Comparison of ENCODE assay signal across 8 cellular contexts in the genomic region with DNA sequence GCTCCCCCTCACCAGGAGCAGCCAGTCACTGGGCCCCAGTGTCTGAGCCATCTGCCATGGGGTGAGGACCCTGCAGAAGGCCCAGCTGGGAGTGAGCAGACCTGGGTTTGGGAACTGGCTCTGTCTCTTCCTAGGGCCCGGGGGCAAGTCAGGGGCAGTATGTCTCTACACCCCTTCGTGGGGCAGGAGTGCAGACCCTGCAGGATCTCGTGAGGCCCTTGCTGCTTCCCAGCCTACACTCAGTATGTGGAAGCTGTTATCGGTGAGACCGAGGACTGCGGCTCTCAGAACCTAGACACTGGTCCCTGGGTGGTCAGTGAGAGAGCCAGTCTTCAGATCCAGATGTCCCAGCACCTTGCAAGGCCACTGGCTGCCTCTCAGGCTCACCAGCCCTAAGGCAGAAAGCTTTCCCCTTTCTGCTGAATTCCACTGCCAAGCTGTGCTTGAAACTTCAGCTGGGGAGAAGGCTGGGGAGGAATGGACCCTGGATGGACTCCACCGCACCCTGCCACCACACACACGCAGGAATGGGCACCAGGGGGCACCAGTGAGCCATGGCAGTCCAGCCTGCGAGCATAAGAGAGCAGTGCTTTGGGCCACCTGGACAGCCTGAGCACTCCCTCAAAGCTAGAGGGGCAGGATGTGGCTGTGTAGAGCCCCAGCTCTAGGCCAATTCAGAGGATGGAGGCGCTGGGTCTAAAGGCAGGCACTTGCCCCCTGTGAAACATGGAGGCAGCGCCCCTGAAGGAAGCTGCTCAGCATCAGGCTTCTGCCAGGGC. TPM values are rescaled to one million over a fixed set of nuclear protein-coding genes. Genes with fewer than 3 reads are reported as not detected.
DNase-seq lines count a peak whose midpoint lies in the region; ATAC-seq and TF ChIP-seq lines count a peak whose summit lies in the region.

No MANE protein-coding gene starts in this region.

- H3K27me3 ChIP-seq in Panc1 (ENCODE audit: control insufficient read depth, insufficient read depth, low read length) = no peaks in the 10 kb centered on the region
- H3K27me3 ChIP-seq in neutrophil = no peaks in the 10 kb centered on the region

- H3K27me3 Mint-ChIP-seq in activated T-helper 1 cell treated with anti-CD3 and anti-CD28 coated beads, Interleukin-12 subunit alpha, Interleukin-12 subunit beta, Interleukin-2, Interleukin-4 antibody, amounts not matched to agents 30 ng/mL and 10 ng/mL and 1 ng/mL, durations not matched to agents 14 hours and 24 hours and 36 hours (ENCODE audit: insufficient read depth) = peaks cover 2% of the 10 kb centered on the region

- H3K4me3 ChIP-seq in Panc1 (ENCODE audit: low read depth in 2 of 2, low read length in 2 of 2) (no peak overlapping the region), fibroblast of villous mesenchyme (ENCODE audit: low read depth, low read length) (no peak overlapping the region), neutrophil (ENCODE audit: low read depth in 1 of 2, low read length in 1 of 2) (no peak overlapping the region)

- H3K9me3 Mint-ChIP-seq in activated T-helper 1 cell treated with anti-CD3 and anti-CD28 coated beads, Interleukin-12 subunit alpha, Interleukin-12 subunit beta, Interleukin-2, Interleukin-4 antibody, amounts not matched to agents 30 ng/mL and 10 ng/mL and 1 ng/mL, durations not matched to agents 14 hours and 24 hours and 36 hours = no peaks in the 10 kb centered on the region

- ATAC-seq in GM21360 (IDR thresholded peaks at IDR 0.05; ENCODE audit: unreplicated experiment) (peak; percentile 92), HG03571 (IDR thresholded peaks at IDR 0.05; ENCODE audit: unreplicated experiment) (peak; percentile 96), Panc1 (peak; percentile 98)

- no peaks in the 10 kb centered on the region for H3K36me3 Mint-ChIP-seq in activated T-helper 1 cell treated with anti-CD3 and anti-CD28 coated beads, Interleukin-12 subunit alpha, Interleukin-12 subunit beta, Interleukin-2, Interleukin-4 antibody, amounts not matched to agents 30 ng/mL and 10 ng/mL and 1 ng/mL, durations not matched to agents 14 hours and 24 hours and 36 hours (ENCODE audit: low read depth)

- H3K4me1 ChIP-seq in Panc1 (ENCODE audit: control insufficient read depth, insufficient read depth, low read length) (0 out of 2 replicates have a peak, but pooled peaks cover 3% of the 10 kb centered on the region), neutrophil (ENCODE audit: control insufficient read depth in 1 of 2, insufficient read depth in 1 of 2, low read depth in 1 of 2, low read length in 1 of 2) (peaks cover 22 to 36% of the 10 kb centered on the region in 2 experiments)

- TF ChIP-seq CTCF in Panc1 (IDR thresholded peaks at IDR 0.05) (peak; percentile 100), fibroblast of villous mesenchyme (IDR thresholded peaks at IDR 0.05; ENCODE audit: insufficient read depth, low read depth, low read length) (peak; percentile 99), neutrophil (IDR thresholded peaks at IDR 0.05) (peak; percentile 86)

- H3K36me3 ChIP-seq in Panc1 (ENCODE audit: control insufficient read depth, insufficient read depth, low read length) (no peaks in the 10 kb centered on the region), neutrophil (no peaks in the 10 kb centered on the region)

- H3K27ac Mint-ChIP-seq in activated T-helper 1 cell treated with anti-CD3 and anti-CD28 coated beads, Interleukin-12 subunit alpha, Interleukin-12 subunit beta, Interleukin-2, Interleukin-4 antibody, amounts not matched to agents 30 ng/mL and 10 ng/mL and 1 ng/mL, durations not matched to agents 14 hours and 24 hours and 36 hours = no peak overlapping the region

- H3K4me3 Mint-ChIP-seq in activated T-helper 1 cell treated with anti-CD3 and anti-CD28 coated beads, Interleukin-12 subunit alpha, Interleukin-12 subunit beta, Interleukin-2, Interleukin-4 antibody, amounts not matched to agents 30 ng/mL and 10 ng/mL and 1 ng/mL, durations not matched to agents 14 hours and 24 hours and 36 hours = no peak overlapping the region

- no TSS peak for BruUV-seq in Panc1 (replicated peaks; lab: Mats Ljungman, UMichigan)

- intact Hi-C loops in Panc1 (cut with micrococcal nuclease; ENCODE audit: unreplicated experiment) = loop anchor here (2.0 to 5.0 kb wide), 2 partner anchors 42 to 75 kb away; no protein-coding TSS in a partner anchor
- intact Hi-C loops in activated T-helper 1 cell treated with anti-CD3 and anti-CD28 coated beads, Interleukin-12 subunit alpha, Interleukin-12 subunit beta, Interleukin-2, Interleukin-4 antibody, amounts not matched to agents 30 ng/mL and 10 ng/mL and 1 ng/mL, durations not matched to agents 14 hours and 24 hours and 36 hours (cut with micrococcal nuclease) = loop anchor here (1.0 to 10.0 kb wide), 5 partner anchors 26 to 302 kb away; a partner anchor contains a TSS

- POLR2A ChIA-PET in Panc1 (lab: Charles Lee) = no interaction called here

- H3K9me3 ChIP-seq in Panc1 (ENCODE audit: control insufficient read depth, insufficient read depth, low read depth, low read length) = no peaks in the 10 kb centered on the region
- H3K9me3 ChIP-seq in neutrophil = no peaks in the 10 kb centered on the region

- peaks cover 11% of the 10 kb centered on the region for H3K4me1 Mint-ChIP-seq in activated T-helper 1 cell treated with anti-CD3 and anti-CD28 coated beads, Interleukin-12 subunit alpha, Interleukin-12 subunit beta, Interleukin-2, Interleukin-4 antibody, amounts not matched to agents 30 ng/mL and 10 ng/mL and 1 ng/mL, durations not matched to agents 14 hours and 24 hours and 36 hours (ENCODE audit: low read depth)

- in situ Hi-C loops in Panc1 (cut with HindIII; ENCODE audit: low pct_unique_long_range_greater_than_20kb, low sequenced_read_pairs) = no loop called here

- DNase-seq in DMS153 treated with DMSO at 0.1 percent for 48 hours (lab: John Stamatoyannopoulos, UW; ENCODE audit: unreplicated experiment) (peak; percentile 57), Panc1 (ENCODE audit: low read depth, low spot score) (peak; percentile 61), fibroblast of villous mesenchyme (ENCODE audit: low read depth) (peak; percentile 82), superior temporal gyrus (ENCODE audit: extremely low spot score) (peak; percentile 93)
- DNase-seq in activated T-helper 1 cell treated with anti-CD3 and anti-CD28 coated beads, Interleukin-12 subunit alpha, Interleukin-12 subunit beta, Interleukin-2, Interleukin-4 antibody, amounts not matched to agents 30 ng/mL and 10 ng/mL and 1 ng/mL, durations not matched to agents 14 hours and 24 hours and 36 hours (ENCODE audit: low spot score) = peak; percentile 77

- H3K27ac ChIP-seq in Panc1 (ENCODE audit: low read length) (peak overlapping the region; percentile 19; the same call in 1 of the 2 replicates), neutrophil (no peak overlapping the region)

- CTCF ChIA-PET in Panc1 (lab: Charles Lee) = interaction anchor here (0.6 to 2.8 kb wide), 7 partner anchors 11 to 68 kb away, joined by 3 to 17 read pairs (median 4); a partner anchor contains a TSS

RNA-seq across cellular contexts. Expression of a gene that starts 21.4 kb away (rescaled TPM):
- not detected for total RNA-seq in Panc1 (2021; ENCODE audit: unreplicated experiment)
- polyA plus RNA-seq in Panc1 (2012; ENCODE audit: insufficient read length) = not detected
- total RNA-seq in activated T-helper 1 cell treated with anti-CD3 and anti-CD28 coated beads, Interleukin-12 subunit alpha, Interleukin-12 subunit beta, Interleukin-2, Interleukin-4 antibody, amounts not matched to agents 30 ng/mL and 10 ng/mL and 1 ng/mL, durations not matched to agents 14 hours and 24 hours and 36 hours = not detected in 2 replicates
- not detected in 2 replicates for total RNA-seq in fibroblast of villous mesenchyme

RNA-seq across cellular contexts. Expression of a gene that starts 27.1 kb away (rescaled TPM):
- total RNA-seq in Panc1 (2021; ENCODE audit: unreplicated experiment) (13.9 TPM), fibroblast of villous mesenchyme (6.0 and 6.8 TPM in 2 replicates)
- 15.7 TPM for polyA plus RNA-seq in Panc1 (2012; ENCODE audit: insufficient read length)
- total RNA-seq in activated T-helper 1 cell treated with anti-CD3 and anti-CD28 coated beads, Interleukin-12 subunit alpha, Interleukin-12 subunit beta, Interleukin-2, Interleukin-4 antibody, amounts not matched to agents 30 ng/mL and 10 ng/mL and 1 ng/mL, durations not matched to agents 14 hours and 24 hours and 36 hours = 1.3 and 2.5 TPM in 2 replicates

RNA-seq across cellular contexts. Expression of a gene that starts 46.1 kb away (rescaled TPM):
- total RNA-seq in Panc1 (2021; ENCODE audit: unreplicated experiment) = 16.6 TPM
- polyA plus RNA-seq in Panc1 (2012; ENCODE audit: insufficient read length) = 26.2 TPM
- 4.6 and 5.3 TPM in 2 replicates for total RNA-seq in activated T-helper 1 cell treated with anti-CD3 and anti-CD28 coated beads, Interleukin-12 subunit alpha, Interleukin-12 subunit beta, Interleukin-2, Interleukin-4 antibody, amounts not matched to agents 30 ng/mL and 10 ng/mL and 1 ng/mL, durations not matched to agents 14 hours and 24 hours and 36 hours
- total RNA-seq in fibroblast of villous mesenchyme = 17.1 and 29.8 TPM in 2 replicates
